ENCODE assay signal across 8 cellular contexts in the genomic region with DNA sequence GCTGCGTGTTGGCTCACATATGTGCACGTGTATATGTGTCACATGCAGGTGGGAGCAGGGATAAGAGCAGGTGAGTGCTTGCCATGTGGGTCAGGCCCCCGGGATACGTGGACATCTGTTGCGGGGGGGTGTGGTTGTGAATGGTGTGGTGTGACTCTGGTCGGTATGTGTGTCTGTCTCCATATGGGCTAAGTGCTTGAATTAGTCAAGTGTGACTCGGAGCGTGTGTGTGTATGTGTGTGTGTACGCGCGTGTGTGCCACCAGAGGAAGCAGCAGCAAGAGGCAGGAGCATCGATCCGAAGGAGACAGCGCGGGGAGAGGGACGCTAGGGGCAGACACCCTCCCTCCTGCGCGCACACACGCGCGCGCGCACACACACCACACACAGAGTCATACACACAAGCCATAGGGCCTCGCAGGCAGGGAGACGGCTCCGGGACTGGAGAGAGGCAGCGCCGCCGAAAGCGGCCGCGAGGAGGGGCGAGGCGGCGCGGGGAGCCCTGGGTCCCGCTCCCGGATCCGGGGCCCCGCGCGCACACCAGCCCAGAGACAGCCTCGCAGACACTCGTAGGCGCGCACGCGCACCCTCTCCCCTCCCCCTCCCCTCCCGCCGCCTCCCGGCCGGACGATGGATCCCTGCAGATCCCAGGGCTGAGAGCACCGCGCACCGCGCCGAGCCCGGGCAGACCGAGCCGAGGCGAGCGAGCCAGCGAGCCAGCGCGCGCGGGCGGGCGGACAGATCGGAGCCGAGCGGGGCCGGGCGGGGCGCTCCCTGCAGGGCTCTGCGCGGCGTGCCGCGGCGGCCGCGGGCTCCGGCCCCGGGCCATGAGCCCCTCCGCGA. TPM values are rescaled to one million over a fixed set of nuclear protein-coding genes. Genes with fewer than 3 reads are reported as not detected.
DNase-seq lines count a peak whose midpoint lies in the region; ATAC-seq and TF ChIP-seq lines count a peak whose summit lies in the region.

A gene (plus strand): TSS at position 597 of the 842 bp plus-strand sequence. CDS start 1,171 bp downstream, outside the sequence.

- H3K27me3 ChIP-seq in IMR-90 (ENCODE audit: control insufficient read depth, insufficient read depth, low read length) (peaks cover 29% of the 10 kb centered on the region), ascending aorta (no peaks in the 10 kb centered on the region), right cardiac atrium (ENCODE audit: control insufficient read depth, insufficient read depth) (no peaks in the 10 kb centered on the region)

- TF ChIP-seq CTCF in IMR-90 (conservative IDR thresholded peaks at IDR 0.05; ENCODE audit: low read depth, low read length) (no peak), ascending aorta (IDR thresholded peaks at IDR 0.05) (peak in 1 of 3 experiments; percentile 7)

- H3K36me3 ChIP-seq in IMR-90 (ENCODE audit: control insufficient read depth, insufficient read depth, low read length) (0 out of 2 replicates have a peak, but pooled peaks cover 3% of the 10 kb centered on the region), ascending aorta (no peaks in the 10 kb centered on the region)

- H3K79me1 ChIP-seq in IMR-90 (ENCODE audit: low read depth in 1 of 2, low read length in 2 of 2) = no peaks in the 10 kb centered on the region; a peak in 1 of 4 replicates

- H2BK5ac ChIP-seq in IMR-90 (ENCODE audit: low read depth, low read length, poor library complexity, severe bottlenecking) = no peak within 1 kb of the TSS

- no peak within 1 kb of the TSS for H2BK15ac ChIP-seq in IMR-90 (ENCODE audit: low read depth, low read length)

- peak within 1 kb of the TSS; percentile 48; the same call in 1 of the 2 replicates for H2AK5ac ChIP-seq in IMR-90 (ENCODE audit: low read depth, low read length)

- TF ChIP-seq RAD21 in IMR-90 (IDR thresholded peaks at IDR 0.05; ENCODE audit: low read length) = no peak

- peak within 1 kb of the TSS; percentile 75 for H2AK9ac ChIP-seq in IMR-90 (replicated peaks; ENCODE audit: low read depth, low read length, poor library complexity)

- POLR2A ChIA-PET in IMR-90 (lab: Charles Lee; ENCODE audit: unreplicated experiment) = no interaction called here

- ATAC-seq in IMR-90 (ENCODE audit: low read depth) (peak; percentile 86), right cardiac atrium (peak; percentile 83 to 84), HG03196 (IDR thresholded peaks at IDR 0.05; ENCODE audit: unreplicated experiment) (no peak), GM21786 (IDR thresholded peaks at IDR 0.05; ENCODE audit: unreplicated experiment) (no peak)

- no peak within 1 kb of the TSS for H2BK120ac ChIP-seq in IMR-90 (ENCODE audit: low read depth, low read length)

- H3K9me3 ChIP-seq in IMR-90 (ENCODE audit: control insufficient read depth, insufficient read depth, low read length) = no peaks in the 10 kb centered on the region
- H3K9me3 ChIP-seq in ascending aorta = no peaks in the 10 kb centered on the region
- no peaks in the 10 kb centered on the region for H3K9me3 ChIP-seq in right cardiac atrium (ENCODE audit: control insufficient read depth, low read length)

- intact Hi-C loops in IMR-90 (cut with micrococcal nuclease) = loop anchor here (1.0 to 2.0 kb wide), 4 partner anchors 83 to 280 kb away; no protein-coding TSS in a partner anchor
- intact Hi-C loops in ascending aorta (cut with DNase I) = loop anchor here (2.0 to 5.0 kb wide), 3 partner anchors 90 to 280 kb away; no protein-coding TSS in a partner anchor
- intact Hi-C loops in right cardiac atrium (cut with DNase I) = loop anchor here (2.0 to 10.0 kb wide), 5 partner anchors 88 to 282 kb away; no protein-coding TSS in a partner anchor
- intact Hi-C loops in posterior vena cava (cut with DNase I) = loop anchor here in 1 of 2 donors (5.0 to 10.0 kb wide), 2 partner anchors 90 to 192 kb away; no protein-coding TSS in a partner anchor

- H2BK20ac ChIP-seq in IMR-90 (ENCODE audit: low read depth, low read length) = no peak within 1 kb of the TSS

- peak within 1 kb of the TSS; percentile 10; the same call in 1 of the 2 replicates for H3K14ac ChIP-seq in IMR-90 (replicated peaks; ENCODE audit: low read depth, low read length)

- CTCF ChIA-PET in IMR-90 (lab: Yijun Ruan, JAX) = interaction anchor here (1.1 to 1.8 kb wide), 3 partner anchors 13 to 112 kb away, joined by 3 to 15 read pairs (median 3); no protein-coding TSS in a partner anchor

- H4K5ac ChIP-seq in IMR-90 (ENCODE audit: low read depth, low read length) = no peak within 1 kb of the TSS; the same call in 1 of the 2 replicates

- H4K20me1 ChIP-seq in IMR-90 (ENCODE audit: insufficient read depth, low read length) = peaks cover 7% of the 10 kb centered on the region; the same call in 1 of the 2 replicates

- BruUV-seq in IMR-90 (replicated peaks; lab: Mats Ljungman, UMichigan) = no TSS peak

- H3K27ac ChIP-seq in IMR-90 (ENCODE audit: insufficient read depth, low read length) = peak within 1 kb of the TSS; percentile 71
- H3K27ac ChIP-seq in ascending aorta = no peak within 1 kb of the TSS
- H3K27ac ChIP-seq in right cardiac atrium (ENCODE audit: low read length) = no peak within 1 kb of the TSS

- H3K56ac ChIP-seq in IMR-90 (ENCODE audit: extremely low read depth, insufficient read depth, low read length) = no peak within 1 kb of the TSS

- WGBS in IMR-90 (ENCODE audit: extremely low coverage in 2 of 2, insufficient read length in 1 of 2), 2 experiments = 4% methylated on average over 37 of the region's 88 CpGs; no CpG with 5 or more reads in 1 of the 2 experiments
- under 1% methylated on average over 87 of the region's 88 CpGs for WGBS in right cardiac atrium

- DNase-seq in COLO668 (lab: John Stamatoyannopoulos, UW; ENCODE audit: unreplicated experiment) = peak; percentile 62
- DNase-seq in IMR-90 = peak; percentile 67
- DNase-seq in SK-MEL-5 (ENCODE audit: low read depth, low spot score) = peak; percentile 65
- DNase-seq in ascending aorta (ENCODE audit: low spot score in 2 of 2) = peak in 1 of 2 donors; percentile 79
- DNase-seq in right cardiac atrium = peak; percentile 77 to 93 (median 92)
- peak; percentile 90 for DNase-seq in posterior vena cava (ENCODE audit: low spot score)

- no peak for TF ChIP-seq POLR2A in IMR-90 (IDR thresholded peaks at IDR 0.05; ENCODE audit: low read depth, low read length)

- peak within 1 kb of the TSS in 1 of 2 experiments; percentile 55; a peak in 1 of 4 replicates for H4K8ac ChIP-seq in IMR-90 (ENCODE audit: low read depth in 2 of 2, low read length in 2 of 2)

- peaks cover 9% of the 10 kb centered on the region for H3K4me1 ChIP-seq in IMR-90 (ENCODE audit: control insufficient read depth, insufficient read depth, low read length)
- H3K4me1 ChIP-seq in ascending aorta = peaks cover 2 to 5% of the 10 kb centered on the region in 2 donors
- H3K4me1 ChIP-seq in right cardiac atrium (ENCODE audit: control insufficient read depth, insufficient read depth, low read length) = no peaks in the 10 kb centered on the region

- peak within 1 kb of the TSS; percentile 24; the same call in 1 of the 2 replicates for H3K18ac ChIP-seq in IMR-90 (ENCODE audit: low read depth, low read length)

- peak within 1 kb of the TSS; percentile 22 for H3K4ac ChIP-seq in IMR-90 (ENCODE audit: low read depth, low read length)

- H4K91ac ChIP-seq in IMR-90 (ENCODE audit: insufficient read depth, low read depth, low read length) = no peak within 1 kb of the TSS; the same call in 1 of the 2 replicates

- peak within 1 kb of the TSS; percentile 60 for H3K23ac ChIP-seq in IMR-90 (ENCODE audit: low read depth, low read length)

- dilution Hi-C loops in IMR-90 (cut with HindIII; ENCODE audit: low sequenced_read_pairs, unreplicated experiment) = no loop called here

- H3K4me2 ChIP-seq in IMR-90 (ENCODE audit: low read depth, low read length) = peak within 1 kb of the TSS; percentile 100

- H3K9ac ChIP-seq in IMR-90 (ENCODE audit: low read depth, low read length) = peak within 1 kb of the TSS; percentile 65

- peak within 1 kb of the TSS; percentile 85 for H3K4me3 ChIP-seq in IMR-90 (ENCODE audit: insufficient read depth, low read depth, low read length)
- H3K4me3 ChIP-seq in ascending aorta = peak within 1 kb of the TSS; percentile 56 to 73
- H3K4me3 ChIP-seq in right cardiac atrium (ENCODE audit: low read length) = peak within 1 kb of the TSS; percentile 58

- peak within 1 kb of the TSS; percentile 90 for H2AFZ ChIP-seq in IMR-90 (replicated peaks; ENCODE audit: low read length, poor library complexity)

- in situ Hi-C loops in IMR-90 (cut with MboI; ENCODE audit: low sequenced_read_pairs) (loop anchor here (5.0 kb wide), 1 partner anchor 85 kb away; a partner anchor contains a TSS), SK-MEL-5 (cut with HindIII; ENCODE audit: low pct_unique_long_range_greater_than_20kb, low sequenced_read_pairs) (no loop called here)

- H3K9me1 ChIP-seq in IMR-90 (ENCODE audit: insufficient read depth, low read length) = no peaks in the 10 kb centered on the region

TF ChIP-seq in IMR-90, 13 proteins besides CTCF, POLR2A, EP300 and RAD21:
- TF ChIP-seq FOS (IDR thresholded peaks at IDR 0.05; ENCODE audit: low read depth, low read length) = no peak
- 0 out of 2 replicates have a peak, but pooled peaks have one; percentile 13 for TF ChIP-seq MXI1 (IDR thresholded peaks at IDR 0.05; ENCODE audit: borderline replicate concordance, low read depth, low read length)

RNA-seq across cellular contexts. Expression of the gene that starts here (rescaled TPM):
- total RNA-seq in IMR-90 (2012; rRNA removed) (1.4 and 1.6 TPM in 2 replicates), ascending aorta (not detected), right cardiac atrium (1 to 10 TPM; 1.3 to 4.5 (median 3.2) TPM), posterior vena cava (1 to 10 TPM; 2.5 to 4.2 TPM)
- polyA plus RNA-seq in IMR-90 (2012; rRNA removed) (9.5 and 9.9 TPM in 2 replicates), right cardiac atrium (2.0 TPM)
- 4.7 and 8.5 TPM in 2 replicates for polyA plus RNA-seq in IMR-90 (2012; cell fraction: cytosol; rRNA removed)
- polyA plus RNA-seq in IMR-90 (2012; cell fraction: nucleus; rRNA removed; ENCODE audit: low replicate concordance) = 25.9 and 31.9 TPM in 2 replicates
- total RNA-seq in SK-MEL-5 (2014; rRNA removed; shearing (Covaris generic)) = 4.7 and 5.2 TPM in 2 replicates
- polyA plus RNA-seq in SK-MEL-5 (2015; cell fraction: cytosol; rRNA removed) = 39.7 and 42.5 TPM in 2 replicates
- polyA plus RNA-seq in SK-MEL-5 (2015; cell fraction: nucleus; rRNA removed) = 42.0 and 45.7 TPM in 2 replicates

Comparison
In these comparisons a context has a peak if more than half of its experiments do, and no peak if none do; other contexts are left out.
1. ATAC-seq: peak in IMR-90 (single experiment) and right cardiac atrium (2 of 2); none in HG03196 (single experiment) and GM21786 (single experiment).
2. Peak in every context shown above with its lines, with median percentiles within 50 percentile points of each other: H3K4me3 ChIP-seq.